ENCODE assay signal across 12 cellular contexts in the genomic region with DNA sequence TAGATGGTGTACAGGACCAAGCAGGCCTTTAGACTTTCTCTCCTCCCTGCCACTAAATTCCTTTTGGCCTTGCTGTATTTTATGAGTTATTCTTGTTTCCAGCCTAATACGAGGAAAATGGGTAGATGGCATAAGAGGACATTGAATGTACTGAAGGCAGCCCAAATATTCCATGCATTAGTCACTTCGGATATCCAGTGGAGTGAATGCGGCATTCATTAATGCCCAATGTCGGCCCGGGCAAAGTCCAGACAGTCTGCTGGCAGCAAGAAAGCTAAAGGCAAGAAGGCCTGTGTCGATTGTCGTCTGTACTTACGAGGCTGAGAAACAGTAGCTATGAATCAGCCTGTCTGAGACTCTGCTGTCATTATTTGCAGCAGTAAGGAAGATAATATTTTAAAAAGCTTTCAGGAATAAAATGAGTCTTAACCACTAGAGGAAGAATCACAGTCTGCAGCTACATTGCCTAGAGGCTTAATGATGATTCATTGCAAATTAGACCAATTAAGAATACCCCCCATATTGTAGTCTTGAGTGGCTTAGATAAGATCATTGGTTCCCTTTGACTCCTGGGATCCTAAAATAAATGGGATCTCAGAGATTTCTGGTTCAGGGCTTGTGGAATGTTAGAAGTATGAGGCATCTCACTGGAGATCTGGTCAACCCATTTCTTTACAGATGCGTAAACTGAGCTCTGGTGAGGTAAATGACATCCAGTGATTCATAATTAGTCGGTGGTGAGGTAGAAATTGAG.
A peak's percentile ranks its signal among the peaks of the same experiment; 100 is the strongest.
DNase-seq lines count a peak whose midpoint lies in the region; ATAC-seq and TF ChIP-seq lines count a peak whose summit lies in the region.
"Had no signal": no experiment of that assay in that cellular context is flagged by ENCODE, and none has a peak within 500 bp of the region (broad histone marks: within the 10 kb centered on the region; RNA-seq: fewer than 3 reads in every experiment).

No MANE protein-coding gene starts in this region.

- no peaks in the 10 kb centered on the region for H3K79me2 ChIP-seq in smooth muscle cell (ENCODE audit: low read depth)

- WGBS in smooth muscle cell (ENCODE audit: low lambda C conversion rate) = 8% methylated on average over 10 of the region's 10 CpGs
- WGBS in prostate gland = 77% methylated on average over 10 of the region's 10 CpGs

- peaks cover 23% of the 10 kb centered on the region for H3F3A ChIP-seq in smooth muscle cell (ENCODE audit: low read depth)

- DNase-seq in HFFc6 (peak; percentile 90), fibroblast of the aortic adventitia (ENCODE audit: low read depth) (peak; percentile 29), smooth muscle cell (lab: John Stamatoyannopoulos, UW; ENCODE audit: unreplicated experiment) (no peak), prostate gland (ENCODE audit: low spot score) (no peak), middle frontal gyrus (ENCODE audit: extremely low spot score, low spot score) (no peak)
- no peak for DNase-seq in activated T-helper 1 cell treated with anti-CD3 and anti-CD28 coated beads, Interleukin-12 subunit alpha, Interleukin-12 subunit beta, Interleukin-2, Interleukin-4 antibody, amounts not matched to agents 30 ng/mL and 10 ng/mL and 1 ng/mL, durations not matched to agents 14 hours and 24 hours and 36 hours (ENCODE audit: low spot score)
- DNase-seq in activated naive CD4-positive, alpha-beta T cell treated with anti-CD3 and anti-CD28 coated beads, Interleukin-2, amount 10 ng/mL, durations not matched to agents 7 days and 5 days = no peak
- DNase-seq: activated CD8-positive, alpha-beta memory T cell treated with anti-CD3 and anti-CD28 coated beads for 24 hours; kidney; NCI-H510A; T-cell had no signal

- H4K20me1 ChIP-seq in smooth muscle cell (ENCODE audit: low read depth) = no peaks in the 10 kb centered on the region

- H3K4me1 Mint-ChIP-seq in HFFc6 (ENCODE audit: low read depth) = peaks cover 24% of the 10 kb centered on the region; the same call in 1 of the 2 replicates
- no peaks in the 10 kb centered on the region for H3K4me1 Mint-ChIP-seq in activated T-helper 1 cell treated with anti-CD3 and anti-CD28 coated beads, Interleukin-12 subunit alpha, Interleukin-12 subunit beta, Interleukin-2, Interleukin-4 antibody, amounts not matched to agents 30 ng/mL and 10 ng/mL and 1 ng/mL, durations not matched to agents 14 hours and 24 hours and 36 hours (ENCODE audit: low read depth)
- no peaks in the 10 kb centered on the region for H3K4me1 Mint-ChIP-seq in activated naive CD4-positive, alpha-beta T cell treated with anti-CD3 and anti-CD28 coated beads, Interleukin-2, amount 10 ng/mL, durations not matched to agents 7 days and 5 days

- CTCF ChIA-PET in activated naive CD4-positive, alpha-beta T cell treated with anti-CD3 and anti-CD28 coated beads, Interleukin-2, amount 10 ng/mL, durations not matched to agents 7 days and 5 days (lab: Charles Lee) = no interaction called here

- H3K4me1 ChIP-seq in smooth muscle cell (ENCODE audit: low read depth) (no peaks in the 10 kb centered on the region), prostate gland (replicated peaks) (peaks cover 3% of the 10 kb centered on the region)

- no peaks in the 10 kb centered on the region for H3K9me3 Mint-ChIP-seq in HFFc6
- H3K9me3 Mint-ChIP-seq in activated T-helper 1 cell treated with anti-CD3 and anti-CD28 coated beads, Interleukin-12 subunit alpha, Interleukin-12 subunit beta, Interleukin-2, Interleukin-4 antibody, amounts not matched to agents 30 ng/mL and 10 ng/mL and 1 ng/mL, durations not matched to agents 14 hours and 24 hours and 36 hours = no peaks in the 10 kb centered on the region
- no peaks in the 10 kb centered on the region for H3K9me3 Mint-ChIP-seq in activated naive CD4-positive, alpha-beta T cell treated with anti-CD3 and anti-CD28 coated beads, Interleukin-2, amount 10 ng/mL, durations not matched to agents 7 days and 5 days
- H3K9me3 Mint-ChIP-seq: T-cell had no signal

- intact Hi-C loops in activated T-helper 1 cell treated with anti-CD3 and anti-CD28 coated beads, Interleukin-12 subunit alpha, Interleukin-12 subunit beta, Interleukin-2, Interleukin-4 antibody, amounts not matched to agents 30 ng/mL and 10 ng/mL and 1 ng/mL, durations not matched to agents 14 hours and 24 hours and 36 hours (cut with micrococcal nuclease) = loop anchor here (5.0 kb wide), 2 partner anchors 736 to 1231 kb away; no protein-coding TSS in a partner anchor
- intact Hi-C loops in prostate gland (cut with DNase I) = loop anchor here (10.0 kb wide), 2 partner anchors 533 to 653 kb away; partner anchors contain the start of gene JAG1

- no peak overlapping the region for H3K9ac ChIP-seq in smooth muscle cell (ENCODE audit: low read depth)

- H3K9me3 ChIP-seq in smooth muscle cell (replicated peaks; ENCODE audit: low read depth) (no peaks in the 10 kb centered on the region), prostate gland (no peaks in the 10 kb centered on the region)

- peak; percentile 88 for ATAC-seq in SK-N-SH treated with all-trans-retinoic acid at 6 μM for 48 hours
- ATAC-seq: T-cell had no signal

- TF ChIP-seq POLR2A in prostate gland (IDR thresholded peaks at IDR 0.05) = no peak

- no peaks in the 10 kb centered on the region for H3K36me3 Mint-ChIP-seq in HFFc6 (ENCODE audit: low read depth)
- no peaks in the 10 kb centered on the region for H3K36me3 Mint-ChIP-seq in activated T-helper 1 cell treated with anti-CD3 and anti-CD28 coated beads, Interleukin-12 subunit alpha, Interleukin-12 subunit beta, Interleukin-2, Interleukin-4 antibody, amounts not matched to agents 30 ng/mL and 10 ng/mL and 1 ng/mL, durations not matched to agents 14 hours and 24 hours and 36 hours (ENCODE audit: low read depth)
- H3K36me3 Mint-ChIP-seq in activated naive CD4-positive, alpha-beta T cell treated with anti-CD3 and anti-CD28 coated beads, Interleukin-2, amount 10 ng/mL, durations not matched to agents 7 days and 5 days = no peaks in the 10 kb centered on the region
- H3K36me3 Mint-ChIP-seq: T-cell had no signal

- H3K4me3 Mint-ChIP-seq in HFFc6 = no peak overlapping the region
- H3K4me3 Mint-ChIP-seq in activated T-helper 1 cell treated with anti-CD3 and anti-CD28 coated beads, Interleukin-12 subunit alpha, Interleukin-12 subunit beta, Interleukin-2, Interleukin-4 antibody, amounts not matched to agents 30 ng/mL and 10 ng/mL and 1 ng/mL, durations not matched to agents 14 hours and 24 hours and 36 hours = no peak overlapping the region
- no peak overlapping the region for H3K4me3 Mint-ChIP-seq in activated naive CD4-positive, alpha-beta T cell treated with anti-CD3 and anti-CD28 coated beads, Interleukin-2, amount 10 ng/mL, durations not matched to agents 7 days and 5 days
- H3K4me3 Mint-ChIP-seq: T-cell had no signal

- TF ChIP-seq CTCF in HFFc6 (IDR thresholded peaks at IDR 0.05) = peak; percentile 21; the same call in 1 of the 2 replicates
- TF ChIP-seq CTCF in fibroblast of the aortic adventitia (IDR thresholded peaks at IDR 0.05; ENCODE audit: insufficient read depth, low read length) = no peak
- TF ChIP-seq CTCF in smooth muscle cell (IDR thresholded peaks at IDR 0.05; ENCODE audit: borderline replicate concordance, insufficient read depth, poor library complexity, severe bottlenecking) = no peak
- no peak for TF ChIP-seq CTCF in prostate gland (IDR thresholded peaks at IDR 0.05)

- H2AFZ ChIP-seq in smooth muscle cell (ENCODE audit: low read depth) = no peak overlapping the region

- H3K27me3 ChIP-seq in smooth muscle cell (ENCODE audit: low read depth) (no peaks in the 10 kb centered on the region), prostate gland (replicated peaks; ENCODE audit: insufficient read depth) (no peaks in the 10 kb centered on the region)

- H3K4me2 ChIP-seq in smooth muscle cell = peak overlapping the region; percentile 24

- H3K27me3 Mint-ChIP-seq in HFFc6 (ENCODE audit: insufficient read depth) = no peaks in the 10 kb centered on the region
- H3K27me3 Mint-ChIP-seq in activated T-helper 1 cell treated with anti-CD3 and anti-CD28 coated beads, Interleukin-12 subunit alpha, Interleukin-12 subunit beta, Interleukin-2, Interleukin-4 antibody, amounts not matched to agents 30 ng/mL and 10 ng/mL and 1 ng/mL, durations not matched to agents 14 hours and 24 hours and 36 hours (ENCODE audit: insufficient read depth) = no peaks in the 10 kb centered on the region
- no peaks in the 10 kb centered on the region for H3K27me3 Mint-ChIP-seq in activated naive CD4-positive, alpha-beta T cell treated with anti-CD3 and anti-CD28 coated beads, Interleukin-2, amount 10 ng/mL, durations not matched to agents 7 days and 5 days

- no peak overlapping the region for H3K4me3 ChIP-seq in fibroblast of the aortic adventitia (ENCODE audit: low read depth, low read length)
- H3K4me3 ChIP-seq in smooth muscle cell = no peak overlapping the region
- no peak overlapping the region for H3K4me3 ChIP-seq in prostate gland

- H3K27ac ChIP-seq in smooth muscle cell (ENCODE audit: low read depth) (peak overlapping the region; percentile 85), prostate gland (no peak overlapping the region)

- H3K27ac Mint-ChIP-seq in HFFc6 = peak overlapping the region; percentile 60; the same call in 1 of the 2 replicates
- H3K27ac Mint-ChIP-seq in activated T-helper 1 cell treated with anti-CD3 and anti-CD28 coated beads, Interleukin-12 subunit alpha, Interleukin-12 subunit beta, Interleukin-2, Interleukin-4 antibody, amounts not matched to agents 30 ng/mL and 10 ng/mL and 1 ng/mL, durations not matched to agents 14 hours and 24 hours and 36 hours = no peak overlapping the region
- no peak overlapping the region for H3K27ac Mint-ChIP-seq in activated naive CD4-positive, alpha-beta T cell treated with anti-CD3 and anti-CD28 coated beads, Interleukin-2, amount 10 ng/mL, durations not matched to agents 7 days and 5 days
- H3K27ac Mint-ChIP-seq: T-cell had no signal

- H3K36me3 ChIP-seq in smooth muscle cell (ENCODE audit: low read depth) (no peaks in the 10 kb centered on the region), prostate gland (no peaks in the 10 kb centered on the region)

TF ChIP-seq in SK-N-SH treated with all-trans-retinoic acid at 6 μM for 48 hours, 23 proteins besides CTCF, POLR2A, EP300 and RAD21 (continues in another document):
- no peak for TF ChIP-seq ESRRG (CRISPR knock-in tag; IDR thresholded peaks at IDR 0.05)
- peak; percentile 89 for TF ChIP-seq ZC3H10 (CRISPR knock-in tag; IDR thresholded peaks at IDR 0.05)
- 0 out of 2 replicates have a peak, but pooled peaks have one; percentile 6 for TF ChIP-seq SNAI2 (CRISPR knock-in tag; IDR thresholded peaks at IDR 0.05)
- no peak for TF ChIP-seq TCF4 (CRISPR knock-in tag; IDR thresholded peaks at IDR 0.05; ENCODE audit: borderline replicate concordance)
- TF ChIP-seq OSR1 (CRISPR knock-in tag; IDR thresholded peaks at IDR 0.05) = peak; percentile 78; the same call in 1 of the 2 replicates
- TF ChIP-seq ISL1 (CRISPR knock-in tag; IDR thresholded peaks at IDR 0.05) = peak; percentile 92
- 0 out of 2 replicates have a peak, but pooled peaks have one; percentile 36 for TF ChIP-seq GLIS3 (CRISPR knock-in tag; IDR thresholded peaks at IDR 0.05)

Comparison
In these comparisons a context has a peak if more than half of its experiments do, and no peak if none do; other contexts are left out.
1. DNase-seq: peak in HFFc6 (single experiment) and fibroblast of the aortic adventitia (single experiment); none in smooth muscle cell (single experiment), activated T-helper 1 cell treated with anti-CD3 and anti-CD28 coated beads, Interleukin-12 subunit alpha, Interleukin-12 subunit beta, Interleukin-2, Interleukin-4 antibody, amounts not matched to agents 30 ng/mL and 10 ng/mL and 1 ng/mL, durations not matched to agents 14 hours and 24 hours and 36 hours (single experiment), prostate gland (single experiment), activated naive CD4-positive, alpha-beta T cell treated with anti-CD3 and anti-CD28 coated beads, Interleukin-2, amount 10 ng/mL, durations not matched to agents 7 days and 5 days (single experiment) and middle frontal gyrus (single experiment).